28 cellular contexts compared by ENCODE assay signal in genomic region chr6:37926661-37927060, GRCh38.
"Had no signal": no experiment of that assay in that cellular context is flagged by ENCODE, and none has a peak within 500 bp of the region (broad histone marks: within the 10 kb centered on the region; RNA-seq: fewer than 3 reads in every experiment).

No MANE protein-coding gene starts in this region.

- H3K27me3 Mint-ChIP-seq: naive B cell; stimulated activated naive B cell treated with anti-CD40 and anti-IgM and Interleukin-4, amounts not matched to agents 10 μg/mL and 1 μg/mL and 100 μg/mL, for 72 hours; stimulated activated naive CD8-positive, alpha-beta T cell treated with anti-CD3 and anti-CD28 coated beads, Interleukin-15, Interleukin-2, amounts not matched to agents 100 ng/mL and 50 ng/mL, for 24 hours; type B pancreatic cell had no signal

- H3K4me1 Mint-ChIP-seq: mesothelial cell of epicardium had no signal

- ATAC-seq: heart left ventricle; left lung; natural killer cell; psoas muscle; sciatic nerve; stimulated activated naive B cell treated with anti-CD40 and anti-IgM and Interleukin-4, amounts not matched to agents 10 μg/mL and 1 μg/mL and 100 μg/mL, for 72 hours had no signal

- H3K9ac ChIP-seq: neural progenitor cell, parathyroid adenoma had no signal

- H3K4me1 ChIP-seq: parathyroid adenoma, suprapubic skin, vagina had no signal

- H3K27me3 ChIP-seq: heart left ventricle, left lung, neural progenitor cell, neutrophil, suprapubic skin, tibial artery, vagina had no signal

- H3K27ac ChIP-seq: heart left ventricle, left lung, neural progenitor cell, neutrophil, parathyroid adenoma, psoas muscle, skin epidermis, suprapubic skin, thoracic aorta, tibial artery, vagina had no signal

- H3K4me2 ChIP-seq: neural progenitor cell had no signal

- H3K36me3 ChIP-seq: heart left ventricle, left lung, neural progenitor cell, neutrophil, suprapubic skin, thoracic aorta, tibial artery, vagina had no signal

- H3K36me3 Mint-ChIP-seq: mesothelial cell of epicardium, natural killer cell had no signal

- H3K4me3 Mint-ChIP-seq: mesothelial cell of epicardium; naive B cell; natural killer cell; nephron progenitor cell; neural progenitor cell; stimulated activated naive B cell treated with anti-CD40 and anti-IgM and Interleukin-4, amounts not matched to agents 10 μg/mL and 1 μg/mL and 100 μg/mL, for 72 hours; stimulated activated naive CD8-positive, alpha-beta T cell treated with anti-CD3 and anti-CD28 coated beads, Interleukin-15, Interleukin-2, amounts not matched to agents 100 ng/mL and 50 ng/mL, for 24 hours; type B pancreatic cell had no signal

- H3K4me3 ChIP-seq: heart left ventricle, left lung, lung, neural progenitor cell, psoas muscle, skin epidermis, suprapubic skin, thoracic aorta, tibial artery, vagina had no signal

- DNase-seq: heart left ventricle; hypothalamus; islet precursor cell; left lung; mesendoderm; naive B cell; natural killer cell; nephron progenitor cell; occipital lobe; psoas muscle; stimulated activated CD4-positive, alpha-beta T cell treated with anti-CD3 and anti-CD28 coated beads, Interleukin-12 subunit alpha, Interleukin-12 subunit beta, amount 100 ng/mL, for 4 hours; stimulated activated CD4-positive, alpha-beta T cell treated with anti-CD3 and anti-CD28 coated beads, Interleukin-15, amount 100 ng/mL, for 24 hours; stimulated activated CD4-positive, alpha-beta T cell treated with anti-CD3 and anti-CD28 coated beads, Interleukin-2, amount 100 ng/mL, for 24 hours; stimulated activated CD4-positive, alpha-beta T cell treated with anti-CD3 and anti-CD28 coated beads, Interleukin-4, amount 100 ng/mL, for 1 hour; stimulated activated naive B cell treated with anti-CD40 and anti-IgM and Interleukin-4, amounts not matched to agents 10 μg/mL and 1 μg/mL and 100 μg/mL, for 72 hours; tibial artery had no signal

- H3K9me3 Mint-ChIP-seq: mesothelial cell of epicardium; natural killer cell; nephron progenitor cell; neural progenitor cell; stimulated activated naive CD8-positive, alpha-beta T cell treated with anti-CD3 and anti-CD28 coated beads, Interleukin-15, Interleukin-2, amounts not matched to agents 100 ng/mL and 50 ng/mL, for 24 hours; type B pancreatic cell had no signal

- H3K27ac Mint-ChIP-seq: mesothelial cell of epicardium, natural killer cell, nephron progenitor cell, neural progenitor cell, type B pancreatic cell had no signal

- H3K9me3 ChIP-seq: heart left ventricle, left lung, neutrophil, psoas muscle, suprapubic skin, thoracic aorta, tibial artery, vagina had no signal

- H2AFZ ChIP-seq: neural progenitor cell, parathyroid adenoma had no signal
